In the genomic region with DNA sequence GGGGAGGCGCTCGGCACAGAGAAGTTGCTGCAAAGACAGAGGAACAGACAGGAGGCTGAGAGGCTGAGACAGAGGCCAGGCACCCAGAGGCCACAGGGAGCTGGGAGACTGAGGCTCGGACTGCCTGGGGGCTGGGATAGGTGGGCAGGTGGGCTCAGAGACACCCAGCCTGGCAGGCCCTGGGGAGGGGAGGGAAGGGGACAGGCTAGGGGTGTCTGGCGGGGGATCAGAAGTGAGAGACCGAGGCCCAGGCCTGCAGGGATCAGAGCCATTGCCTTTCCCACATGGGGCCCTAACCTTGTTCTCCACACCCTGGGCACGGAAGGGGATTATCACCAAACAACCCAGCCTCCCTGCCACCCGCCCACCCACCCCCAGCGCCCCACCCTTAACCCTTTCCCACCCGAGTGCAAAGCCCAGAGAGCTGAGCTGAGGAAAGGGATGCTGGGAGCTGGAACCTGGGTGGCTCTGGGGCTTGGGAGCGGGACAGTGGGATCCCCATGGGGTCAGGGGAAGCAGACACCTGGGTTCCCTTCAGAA, we compare ENCODE assay signal across 21 cellular contexts. TPM values are rescaled to one million over a fixed set of nuclear protein-coding genes. Genes with fewer than 3 reads are reported as not detected.
"Had no signal": no experiment of that assay in that cellular context is flagged by ENCODE, and none has a peak within 500 bp of the region (broad histone marks: within the 10 kb centered on the region; RNA-seq: fewer than 3 reads in every experiment).

No MANE protein-coding gene starts in this region.

- DNase-seq: activated CD4-positive, alpha-beta T cell treated with anti-CD3 and anti-CD28 coated beads for 48 hours; activated CD8-positive, alpha-beta memory T cell treated with anti-CD3 and anti-CD28 coated beads, Interleukin-2, amount 50 U/mL, for 48 hours; activated gamma-delta T cell; activated T-cell treated with anti-CD3 and anti-CD28 coated beads, Interleukin-2, amount 50 U/mL, for 72 hours; caudate nucleus; left lung; mammary epithelial cell; naive B cell; nucleus accumbens; right cardiac atrium; small intestine; stimulated activated CD4-positive, alpha-beta T cell treated with anti-CD3 and anti-CD28 coated beads, Interleukin-4, amount 100 ng/mL, for 24 hours; stimulated activated naive CD4-positive, alpha-beta T cell treated with Interleukin-2 at 50 U/mL for 16 hours; substantia nigra; transverse colon had no signal

- ATAC-seq: activated naive CD4-positive, alpha-beta T cell treated with anti-CD3 and anti-CD28 coated beads, Interleukin-2, amount 50 U/mL, for 72 hours; activated T-cell treated with anti-CD3 and anti-CD28 coated beads, Interleukin-2, amount 50 U/mL, for 72 hours; esophagus mucosa; left lung; right cardiac atrium; WTC11 had no signal

- H3K36me3 ChIP-seq: left lung, transverse colon had no signal

- H3K27ac ChIP-seq: left lung, transverse colon had no signal

- H3K27me3 ChIP-seq: left lung, transverse colon had no signal

- H3K27ac Mint-ChIP-seq: activated naive CD4-positive, alpha-beta T cell treated with anti-CD3 and anti-CD28 coated beads, Interleukin-2, amount 50 U/mL, for 72 hours; activated T-cell treated with anti-CD3 and anti-CD28 coated beads, Interleukin-2, amount 50 U/mL, for 72 hours; T-helper 1 cell treated with Interleukin-12 subunit alpha and Interleukin-12 subunit beta and Interleukin-4 antibody, amounts not matched to agents 30 μg/mL and 1 μg/mL, for 36 hours; WTC11 had no signal

- H3K4me3 Mint-ChIP-seq: activated T-cell treated with anti-CD3 and anti-CD28 coated beads, Interleukin-2, amount 50 U/mL, for 72 hours; T-helper 1 cell treated with Interleukin-12 subunit alpha and Interleukin-12 subunit beta and Interleukin-4 antibody, amounts not matched to agents 30 μg/mL and 1 μg/mL, for 36 hours; WTC11 had no signal

- H3K4me3 ChIP-seq: left lung, transverse colon had no signal

- H3K9me3 ChIP-seq: left lung, transverse colon had no signal

- H3K36me3 Mint-ChIP-seq: activated naive CD4-positive, alpha-beta T cell treated with anti-CD3 and anti-CD28 coated beads, Interleukin-2, amount 50 U/mL, for 72 hours; naive B cell; WTC11 had no signal

RNA-seq across cellular contexts. Expression of a gene that starts 1.3 kb away (rescaled TPM):
- total RNA-seq: esophagus mucosa had no signal

RNA-seq across cellular contexts. Expression of a gene that starts 24.2 kb away (rescaled TPM):
- total RNA-seq: activated naive CD4-positive, alpha-beta T cell treated with anti-CD3 and anti-CD28 coated beads, Interleukin-2, amount 50 U/mL, for 72 hours; activated T-cell treated with anti-CD3 and anti-CD28 coated beads, Interleukin-2, amount 50 U/mL, for 72 hours; mononuclear cell; posterior vena cava; right cardiac atrium had no signal
